In the genomic region with DNA sequence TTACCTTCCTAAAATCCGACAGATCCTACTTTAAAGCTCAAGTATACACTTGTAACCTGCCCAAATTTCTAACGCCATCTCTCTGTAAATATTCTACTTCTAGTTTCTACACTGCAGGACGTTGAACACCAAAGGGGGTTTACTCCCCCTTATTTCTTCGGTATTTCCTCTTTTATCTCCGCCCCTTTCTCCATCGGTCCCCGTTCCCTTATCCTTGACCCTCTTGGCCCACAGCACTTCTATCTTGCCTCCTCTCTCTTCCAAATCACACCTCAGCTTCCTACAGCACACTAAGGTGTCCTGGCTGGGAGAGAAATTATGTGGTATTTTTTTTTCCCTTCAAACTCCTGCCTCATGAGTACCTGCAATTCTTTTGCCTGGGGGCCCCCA, we compare ENCODE assay signal across 1 cellular context.
TF ChIP-seq lines count a peak whose summit lies in the region.

No MANE protein-coding gene starts in this region.

TF ChIP-seq in liver, 16 proteins besides CTCF, POLR2A, EP300 and RAD21 (continued from another document):
- TF ChIP-seq, protein P1, sequence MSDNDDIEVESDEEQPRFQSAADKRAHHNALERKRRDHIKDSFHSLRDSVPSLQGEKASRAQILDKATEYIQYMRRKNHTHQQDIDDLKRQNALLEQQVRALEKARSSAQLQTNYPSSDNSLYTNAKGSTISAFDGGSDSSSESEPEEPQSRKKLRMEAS (IDR thresholded peaks at IDR 0.05): no peak
- TF ChIP-seq SP1 (IDR thresholded peaks at IDR 0.05) (no peak), EGR1 (IDR thresholded peaks at IDR 0.05; ENCODE audit: low read depth in 2 of 2) (no peak)
